In genomic region chr22:18152519-18152918, GRCh38 we compare ENCODE assay signal across 13 cellular contexts. TPM values are rescaled to one million over a fixed set of nuclear protein-coding genes. Genes with fewer than 3 reads are reported as not detected.
DNase-seq lines count a peak whose midpoint lies in the region; ATAC-seq and TF ChIP-seq lines count a peak whose summit lies in the region.
"Had no signal": no experiment of that assay in that cellular context is flagged by ENCODE, and none has a peak within 500 bp of the region (broad histone marks: within the 10 kb centered on the region; RNA-seq: fewer than 3 reads in every experiment).

No MANE protein-coding gene starts in this region.

- H3K4me1 ChIP-seq in osteoblast (ENCODE audit: insufficient read depth, low read length) (peaks cover 12% of the 10 kb centered on the region), BE2C (no peaks in the 10 kb centered on the region)

- no peaks in the 10 kb centered on the region for H4K20me1 ChIP-seq in osteoblast (ENCODE audit: insufficient read depth, low read length)

- no peaks in the 10 kb centered on the region for H3K27me3 Mint-ChIP-seq in T-helper 2 cell treated with Interferon-gamma antibody and Interleukin-4, amounts not matched to agents 5 μg/mL and 100 μg/mL, for 36 hours (ENCODE audit: low read depth)
- no peaks in the 10 kb centered on the region for H3K27me3 Mint-ChIP-seq in activated naive CD4-positive, alpha-beta T cell treated with anti-CD3 and anti-CD28 coated beads, Interleukin-2, amount 50 U/mL, for 24 hours
- H3K27me3 Mint-ChIP-seq: stimulated activated naive B cell treated with anti-CD40 and anti-IgM and Interleukin-4, amounts not matched to agents 10 μg/mL and 1 μg/mL and 100 μg/mL, for 72 hours had no signal

- ATAC-seq in GM21717 (IDR thresholded peaks at IDR 0.05; ENCODE audit: unreplicated experiment): no peak
- ATAC-seq: stimulated activated naive B cell treated with anti-CD40 and anti-IgM and Interleukin-4, amounts not matched to agents 10 μg/mL and 1 μg/mL and 100 μg/mL, for 72 hours had no signal

- DNase-seq in T-helper 2 cell treated with Interferon-gamma antibody and Interleukin-4, amounts not matched to agents 5 μg/mL and 100 μg/mL, for 36 hours (ENCODE audit: low spot score): peak; percentile 24
- DNase-seq in osteoblast (ENCODE audit: insufficient read length, low spot score, missing footprints): peak; percentile 53
- no peak for DNase-seq in hepatic stellate cell (ENCODE audit: low spot score)
- no peak for DNase-seq in HCEC 1CT
- no peak for DNase-seq in BE2C
- DNase-seq: hypothalamus; NCI-H2171; stimulated activated naive B cell treated with anti-CD40 and anti-IgM and Interleukin-4, amounts not matched to agents 10 μg/mL and 1 μg/mL and 100 μg/mL, for 72 hours had no signal

- no peak overlapping the region for H2AFZ ChIP-seq in osteoblast (ENCODE audit: low read length)

- peak overlapping the region; percentile 74 for H3K4me3 ChIP-seq in GM08714 (ENCODE audit: low read length)
- H3K4me3 ChIP-seq in osteoblast (ENCODE audit: insufficient read depth, low read length): no peak overlapping the region
- no peak overlapping the region for H3K4me3 ChIP-seq in BE2C (ENCODE audit: low read depth, low read length)
- H3K4me3 ChIP-seq: cardiac muscle cell had no signal

- peak overlapping the region; percentile 92 for H3K4me3 Mint-ChIP-seq in T-helper 2 cell treated with Interferon-gamma antibody and Interleukin-4, amounts not matched to agents 5 μg/mL and 100 μg/mL, for 36 hours
- H3K4me3 Mint-ChIP-seq in activated naive CD4-positive, alpha-beta T cell treated with anti-CD3 and anti-CD28 coated beads, Interleukin-2, amount 50 U/mL, for 24 hours: peak overlapping the region; percentile 83

- TF ChIP-seq CTCF in osteoblast (IDR thresholded peaks at IDR 0.05; ENCODE audit: extremely low read depth, low read depth, low read length) (no peak), BE2C (IDR thresholded peaks at IDR 0.05; ENCODE audit: low read depth, low read length) (no peak)

- no peaks in the 10 kb centered on the region for H3K36me3 ChIP-seq in osteoblast (ENCODE audit: insufficient read depth, low read length)
- no peaks in the 10 kb centered on the region for H3K36me3 ChIP-seq in BE2C
- H3K36me3 ChIP-seq: cardiac muscle cell had no signal

- no peaks in the 10 kb centered on the region for H3K9me3 Mint-ChIP-seq in T-helper 2 cell treated with Interferon-gamma antibody and Interleukin-4, amounts not matched to agents 5 μg/mL and 100 μg/mL, for 36 hours
- no peaks in the 10 kb centered on the region for H3K9me3 Mint-ChIP-seq in activated naive CD4-positive, alpha-beta T cell treated with anti-CD3 and anti-CD28 coated beads, Interleukin-2, amount 50 U/mL, for 24 hours
- H3K9me3 Mint-ChIP-seq: stimulated activated naive B cell treated with anti-CD40 and anti-IgM and Interleukin-4, amounts not matched to agents 10 μg/mL and 1 μg/mL and 100 μg/mL, for 72 hours had no signal

- peak overlapping the region; percentile 90 for H3K27ac Mint-ChIP-seq in T-helper 2 cell treated with Interferon-gamma antibody and Interleukin-4, amounts not matched to agents 5 μg/mL and 100 μg/mL, for 36 hours
- H3K27ac Mint-ChIP-seq in activated naive CD4-positive, alpha-beta T cell treated with anti-CD3 and anti-CD28 coated beads, Interleukin-2, amount 50 U/mL, for 24 hours: peak overlapping the region; percentile 93
- H3K27ac Mint-ChIP-seq: stimulated activated naive B cell treated with anti-CD40 and anti-IgM and Interleukin-4, amounts not matched to agents 10 μg/mL and 1 μg/mL and 100 μg/mL, for 72 hours had no signal

- H3K9me3 ChIP-seq in osteoblast (ENCODE audit: low read depth, low read length): no peaks in the 10 kb centered on the region
- H3K9me3 ChIP-seq in BE2C: no peaks in the 10 kb centered on the region

- H3K4me2 ChIP-seq in osteoblast (ENCODE audit: insufficient read depth, low read length): no peak overlapping the region

- no peaks in the 10 kb centered on the region for H3K79me2 ChIP-seq in osteoblast (ENCODE audit: insufficient read depth, low read length)

- H3K27me3 ChIP-seq in osteoblast (ENCODE audit: insufficient read depth, low read length) (no peaks in the 10 kb centered on the region), BE2C (peaks cover 23% of the 10 kb centered on the region)

- H3K4me1 Mint-ChIP-seq in T-helper 2 cell treated with Interferon-gamma antibody and Interleukin-4, amounts not matched to agents 5 μg/mL and 100 μg/mL, for 36 hours (ENCODE audit: low read depth): peaks cover 56% of the 10 kb centered on the region
- peaks cover 66% of the 10 kb centered on the region for H3K4me1 Mint-ChIP-seq in activated naive CD4-positive, alpha-beta T cell treated with anti-CD3 and anti-CD28 coated beads, Interleukin-2, amount 50 U/mL, for 24 hours

- no peak overlapping the region for H3K27ac ChIP-seq in osteoblast (ENCODE audit: low read depth, low read length)
- H3K27ac ChIP-seq: cardiac muscle cell had no signal

- peaks cover 37% of the 10 kb centered on the region for H3K36me3 Mint-ChIP-seq in T-helper 2 cell treated with Interferon-gamma antibody and Interleukin-4, amounts not matched to agents 5 μg/mL and 100 μg/mL, for 36 hours (ENCODE audit: low read depth)
- H3K36me3 Mint-ChIP-seq in activated naive CD4-positive, alpha-beta T cell treated with anti-CD3 and anti-CD28 coated beads, Interleukin-2, amount 50 U/mL, for 24 hours: peaks cover 4% of the 10 kb centered on the region

RNA-seq across cellular contexts. Expression of gene USP18, which starts 2.5 kb away (rescaled TPM):
- 6.2 and 8.3 TPM in 2 replicates for total RNA-seq in osteoblast
- 0.22 TPM for polyA plus RNA-seq in BE2C (2012; ENCODE audit: insufficient read depth, insufficient read length, low read depth)

RNA-seq across cellular contexts. Expression of gene TUBA8, which starts 41.9 kb away (rescaled TPM):
- 0.29 and 0.36 TPM in 2 replicates for total RNA-seq in osteoblast
- 1.9 TPM for polyA plus RNA-seq in BE2C (2012; ENCODE audit: insufficient read depth, insufficient read length, low read depth)
- total RNA-seq: epithelial cell of proximal tubule had no signal

Comparison
In these comparisons a context has a peak if more than half of its experiments do, and no peak if none do; other contexts are left out.
1. DNase-seq: peak in T-helper 2 cell treated with Interferon-gamma antibody and Interleukin-4, amounts not matched to agents 5 μg/mL and 100 μg/mL, for 36 hours (single experiment) and osteoblast (single experiment); none in hepatic stellate cell (single experiment), HCEC 1CT (single experiment) and BE2C (single experiment).